1 cellular context compared by ENCODE assay signal in the genomic region with DNA sequence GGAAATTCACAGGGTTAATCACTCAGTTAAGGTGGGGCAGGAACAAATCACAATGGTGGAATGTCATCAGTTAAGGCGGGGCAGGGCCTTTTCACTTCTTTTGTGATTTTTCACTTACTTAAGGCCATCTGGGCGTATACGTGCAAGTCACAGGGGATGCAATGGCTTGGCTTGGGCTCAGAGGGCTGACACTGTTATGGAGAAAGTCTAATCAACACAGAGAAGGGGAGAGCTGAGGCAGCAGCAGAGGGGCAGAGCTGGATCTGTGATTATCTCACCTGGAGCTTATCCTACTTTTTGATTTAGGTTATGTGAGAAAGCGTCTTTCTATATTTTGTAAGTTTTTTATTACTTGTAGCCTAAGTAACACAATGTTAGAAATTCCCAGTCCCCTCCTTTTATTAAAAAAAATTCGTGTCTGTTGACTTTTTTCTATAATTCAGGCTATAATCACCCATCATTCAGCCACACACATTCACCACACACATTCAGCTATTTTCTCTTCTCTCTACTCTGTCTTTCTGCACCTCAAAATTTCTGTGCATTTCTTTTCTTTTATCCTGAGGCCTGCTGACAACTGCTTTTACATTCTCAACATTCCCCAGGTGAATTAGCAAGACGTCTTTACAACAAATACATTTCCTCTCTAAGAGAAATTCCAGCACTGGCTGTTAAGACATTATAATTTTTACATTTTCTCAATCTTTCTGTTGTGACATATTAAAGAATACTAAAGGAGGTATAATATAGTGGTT.
A peak's percentile ranks its signal among the peaks of the same experiment; 100 is the strongest.
TF ChIP-seq lines count a peak whose summit lies in the region.

No MANE protein-coding gene starts in this region.

TF ChIP-seq in H1, 55 proteins besides CTCF, POLR2A, EP300 and RAD21:
- peak in 1 of 2 experiments; percentile 45; a peak in 1 of 4 replicates for TF ChIP-seq HDAC2 (IDR thresholded peaks at IDR 0.05; ENCODE audit: borderline replicate concordance in 1 of 2, low read depth in 2 of 2, low read length in 2 of 2)
- 0 out of 2 replicates have a peak, but pooled peaks have one; percentile 22 for TF ChIP-seq SP1 (IDR thresholded peaks at IDR 0.05; ENCODE audit: low read depth, low read length)
- no peak for TF ChIP-seq BCL11A (IDR thresholded peaks at IDR 0.05; ENCODE audit: low read depth in 2 of 2, low read length in 2 of 2)
- TF ChIP-seq, protein P1, sequence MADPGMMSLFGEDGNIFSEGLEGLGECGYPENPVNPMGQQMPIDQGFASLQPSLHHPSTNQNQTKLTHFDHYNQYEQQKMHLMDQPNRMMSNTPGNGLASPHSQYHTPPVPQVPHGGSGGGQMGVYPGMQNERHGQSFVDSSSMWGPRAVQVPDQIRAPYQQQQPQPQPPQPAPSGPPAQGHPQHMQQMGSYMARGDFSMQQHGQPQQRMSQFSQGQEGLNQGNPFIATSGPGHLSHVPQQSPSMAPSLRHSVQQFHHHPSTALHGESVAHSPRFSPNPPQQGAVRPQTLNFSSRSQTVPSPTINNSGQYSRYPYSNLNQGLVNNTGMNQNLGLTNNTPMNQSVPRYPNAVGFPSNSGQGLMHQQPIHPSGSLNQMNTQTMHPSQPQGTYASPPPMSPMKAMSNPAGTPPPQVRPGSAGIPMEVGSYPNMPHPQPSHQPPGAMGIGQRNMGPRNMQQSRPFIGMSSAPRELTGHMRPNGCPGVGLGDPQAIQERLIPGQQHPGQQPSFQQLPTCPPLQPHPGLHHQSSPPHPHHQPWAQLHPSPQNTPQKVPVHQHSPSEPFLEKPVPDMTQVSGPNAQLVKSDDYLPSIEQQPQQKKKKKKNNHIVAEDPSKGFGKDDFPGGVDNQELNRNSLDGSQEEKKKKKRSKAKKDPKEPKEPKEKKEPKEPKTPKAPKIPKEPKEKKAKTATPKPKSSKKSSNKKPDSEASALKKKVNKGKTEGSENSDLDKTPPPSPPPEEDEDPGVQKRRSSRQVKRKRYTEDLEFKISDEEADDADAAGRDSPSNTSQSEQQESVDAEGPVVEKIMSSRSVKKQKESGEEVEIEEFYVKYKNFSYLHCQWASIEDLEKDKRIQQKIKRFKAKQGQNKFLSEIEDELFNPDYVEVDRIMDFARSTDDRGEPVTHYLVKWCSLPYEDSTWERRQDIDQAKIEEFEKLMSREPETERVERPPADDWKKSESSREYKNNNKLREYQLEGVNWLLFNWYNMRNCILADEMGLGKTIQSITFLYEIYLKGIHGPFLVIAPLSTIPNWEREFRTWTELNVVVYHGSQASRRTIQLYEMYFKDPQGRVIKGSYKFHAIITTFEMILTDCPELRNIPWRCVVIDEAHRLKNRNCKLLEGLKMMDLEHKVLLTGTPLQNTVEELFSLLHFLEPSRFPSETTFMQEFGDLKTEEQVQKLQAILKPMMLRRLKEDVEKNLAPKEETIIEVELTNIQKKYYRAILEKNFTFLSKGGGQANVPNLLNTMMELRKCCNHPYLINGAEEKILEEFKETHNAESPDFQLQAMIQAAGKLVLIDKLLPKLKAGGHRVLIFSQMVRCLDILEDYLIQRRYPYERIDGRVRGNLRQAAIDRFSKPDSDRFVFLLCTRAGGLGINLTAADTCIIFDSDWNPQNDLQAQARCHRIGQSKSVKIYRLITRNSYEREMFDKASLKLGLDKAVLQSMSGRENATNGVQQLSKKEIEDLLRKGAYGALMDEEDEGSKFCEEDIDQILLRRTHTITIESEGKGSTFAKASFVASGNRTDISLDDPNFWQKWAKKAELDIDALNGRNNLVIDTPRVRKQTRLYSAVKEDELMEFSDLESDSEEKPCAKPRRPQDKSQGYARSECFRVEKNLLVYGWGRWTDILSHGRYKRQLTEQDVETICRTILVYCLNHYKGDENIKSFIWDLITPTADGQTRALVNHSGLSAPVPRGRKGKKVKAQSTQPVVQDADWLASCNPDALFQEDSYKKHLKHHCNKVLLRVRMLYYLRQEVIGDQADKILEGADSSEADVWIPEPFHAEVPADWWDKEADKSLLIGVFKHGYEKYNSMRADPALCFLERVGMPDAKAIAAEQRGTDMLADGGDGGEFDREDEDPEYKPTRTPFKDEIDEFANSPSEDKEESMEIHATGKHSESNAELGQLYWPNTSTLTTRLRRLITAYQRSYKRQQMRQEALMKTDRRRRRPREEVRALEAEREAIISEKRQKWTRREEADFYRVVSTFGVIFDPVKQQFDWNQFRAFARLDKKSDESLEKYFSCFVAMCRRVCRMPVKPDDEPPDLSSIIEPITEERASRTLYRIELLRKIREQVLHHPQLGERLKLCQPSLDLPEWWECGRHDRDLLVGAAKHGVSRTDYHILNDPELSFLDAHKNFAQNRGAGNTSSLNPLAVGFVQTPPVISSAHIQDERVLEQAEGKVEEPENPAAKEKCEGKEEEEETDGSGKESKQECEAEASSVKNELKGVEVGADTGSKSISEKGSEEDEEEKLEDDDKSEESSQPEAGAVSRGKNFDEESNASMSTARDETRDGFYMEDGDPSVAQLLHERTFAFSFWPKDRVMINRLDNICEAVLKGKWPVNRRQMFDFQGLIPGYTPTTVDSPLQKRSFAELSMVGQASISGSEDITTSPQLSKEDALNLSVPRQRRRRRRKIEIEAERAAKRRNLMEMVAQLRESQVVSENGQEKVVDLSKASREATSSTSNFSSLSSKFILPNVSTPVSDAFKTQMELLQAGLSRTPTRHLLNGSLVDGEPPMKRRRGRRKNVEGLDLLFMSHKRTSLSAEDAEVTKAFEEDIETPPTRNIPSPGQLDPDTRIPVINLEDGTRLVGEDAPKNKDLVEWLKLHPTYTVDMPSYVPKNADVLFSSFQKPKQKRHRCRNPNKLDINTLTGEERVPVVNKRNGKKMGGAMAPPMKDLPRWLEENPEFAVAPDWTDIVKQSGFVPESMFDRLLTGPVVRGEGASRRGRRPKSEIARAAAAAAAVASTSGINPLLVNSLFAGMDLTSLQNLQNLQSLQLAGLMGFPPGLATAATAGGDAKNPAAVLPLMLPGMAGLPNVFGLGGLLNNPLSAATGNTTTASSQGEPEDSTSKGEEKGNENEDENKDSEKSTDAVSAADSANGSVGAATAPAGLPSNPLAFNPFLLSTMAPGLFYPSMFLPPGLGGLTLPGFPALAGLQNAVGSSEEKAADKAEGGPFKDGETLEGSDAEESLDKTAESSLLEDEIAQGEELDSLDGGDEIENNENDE (IDR thresholded peaks at IDR 0.05; ENCODE audit: insufficient replicate concordance, low read length) = peak; percentile 59
- TF ChIP-seq TEAD4 (IDR thresholded peaks at IDR 0.05; ENCODE audit: low read depth, low read length) = peak; percentile 90
TF ChIP-seq in H1: peak in this region for 4.
